2 cellular contexts compared by ENCODE assay signal in the genomic region with DNA sequence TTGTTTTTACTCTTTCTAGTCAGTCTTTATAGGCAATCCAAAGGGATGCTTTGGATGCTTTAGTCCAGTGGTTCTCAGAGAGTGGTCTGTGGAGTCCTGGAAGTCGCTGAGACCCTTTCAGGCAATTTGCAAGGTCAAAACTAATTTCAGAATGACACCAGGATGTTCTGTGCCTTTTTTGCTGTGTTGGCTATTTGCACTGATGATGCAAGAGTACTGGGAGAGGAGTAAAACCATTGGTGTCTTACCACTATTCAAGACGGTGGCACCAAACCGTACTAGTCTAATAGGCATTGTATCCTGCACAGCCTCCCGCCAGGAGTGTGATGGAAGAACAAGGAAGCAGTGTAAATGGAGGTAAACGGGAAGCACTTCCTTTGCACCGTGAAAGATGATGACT.
TF ChIP-seq lines count a peak whose summit lies in the region.
"Not testable (repeated sequence)": the region's sequence is repeated elsewhere in the genome, so short reads cannot be mapped to it uniquely, and the experiment has no call there.

No MANE protein-coding gene starts in this region.

TF ChIP-seq in K562, 482 proteins besides CTCF, POLR2A, EP300 and RAD21:
- TF ChIP-seq C11orf30 (IDR thresholded peaks at IDR 0.05; ENCODE audit: low read depth), result peak; percentile 83
- TF ChIP-seq ZNF316 (IDR thresholded peaks at IDR 0.05), result peak; percentile 86
- peak; percentile 25; the same call in 1 of the 2 replicates for TF ChIP-seq MAFF (IDR thresholded peaks at IDR 0.05; ENCODE audit: low read length)
- TF ChIP-seq MAFG (tag; conservative IDR thresholded peaks at IDR 0.05), result peak; percentile 65
- TF ChIP-seq MAFK (IDR thresholded peaks at IDR 0.05; ENCODE audit: low read length), result peak; percentile 43
- peak; percentile 83 for TF ChIP-seq ATF3 (IDR thresholded peaks at IDR 0.05)
- TF ChIP-seq ATF3 (CRISPR knock-in tag; conservative IDR thresholded peaks at IDR 0.05), result not testable (repeated sequence)
- TF ChIP-seq CEBPG (CRISPR knock-in tag; IDR thresholded peaks at IDR 0.05), result peak; percentile 38; the same call in 1 of the 2 replicates
- peak; percentile 6 to 80; a peak in 2 of 4 replicates for TF ChIP-seq CEBPG (tag; conservative IDR thresholded peaks at IDR 0.05 in 1 of 2, IDR thresholded peaks at IDR 0.05 in 1 of 2)
TF ChIP-seq in K562: peak in this region for 7; not testable (repeated sequence) for 475.

TF ChIP-seq in HepG2, 621 proteins besides CTCF, POLR2A, EP300 and RAD21:
- TF ChIP-seq MAFF (IDR thresholded peaks at IDR 0.05; ENCODE audit: low read depth, low read length), result peak; percentile 83
- TF ChIP-seq CEBPB (IDR thresholded peaks at IDR 0.05; ENCODE audit: borderline replicate concordance, low read depth, low read length), result peak; percentile 16; the same call in 1 of the 2 replicates
- peak; percentile 78 to 84 for TF ChIP-seq MAFK (conservative IDR thresholded peaks at IDR 0.05 in 1 of 2, IDR thresholded peaks at IDR 0.05 in 1 of 2; ENCODE audit: low read length in 2 of 2)
TF ChIP-seq in HepG2: peak in this region for 3; not testable (repeated sequence) for 618.
